1 cellular context compared by ENCODE assay signal in genomic region chr16:1712791-1713261, GRCh38.
TF ChIP-seq lines count a peak whose summit lies in the region.

No MANE protein-coding gene starts in this region.

TF ChIP-seq in IMR-90, 13 proteins besides CTCF, POLR2A, EP300 and RAD21:
- TF ChIP-seq ELK1 (IDR thresholded peaks at IDR 0.05; ENCODE audit: borderline replicate concordance, low read depth, low read length) (no peak), RCOR1 (IDR thresholded peaks at IDR 0.05; ENCODE audit: insufficient replicate concordance, low read length) (no peak), FOS (IDR thresholded peaks at IDR 0.05; ENCODE audit: low read depth, low read length) (no peak), USF2 (IDR thresholded peaks at IDR 0.05; ENCODE audit: low read depth, low read length) (no peak), RFX5 (IDR thresholded peaks at IDR 0.05; ENCODE audit: low read depth, low read length) (no peak), NFE2L2 (IDR thresholded peaks at IDR 0.05; ENCODE audit: low read depth, low read length) (no peak), CEBPB (IDR thresholded peaks at IDR 0.05; ENCODE audit: low read depth, low read length) (no peak), SMC3 (IDR thresholded peaks at IDR 0.05; ENCODE audit: low read depth, low read length) (no peak), BHLHE40 (IDR thresholded peaks at IDR 0.05; ENCODE audit: low read depth, low read length) (no peak)
